ENCODE assay signal across 27 cellular contexts in genomic region chr1:108598340-108598739, GRCh38.
"Had no signal": no experiment of that assay in that cellular context is flagged by ENCODE, and none has a peak within 500 bp of the region (broad histone marks: within the 10 kb centered on the region; RNA-seq: fewer than 3 reads in every experiment).

No MANE protein-coding gene starts in this region.

- H3K4me1 ChIP-seq: breast epithelium had no signal

- H3K9me3 ChIP-seq: breast epithelium, heart right ventricle, right atrium auricular region, suprapubic skin, tibial artery, upper lobe of right lung had no signal

- DNase-seq: activated CD4-positive, alpha-beta memory T cell treated with anti-CD3 and anti-CD28 coated beads for 36 hours; activated CD4-positive, alpha-beta T cell treated with anti-CD3 and anti-CD28 coated beads for 48 hours; activated CD8-positive, alpha-beta memory T cell treated with anti-CD3 and anti-CD28 coated beads, Interleukin-2, amount 50 U/mL, for 4 hours; activated gamma-delta T cell; activated naive CD4-positive, alpha-beta T cell treated with anti-CD3 and anti-CD28 coated beads, Interleukin-2, amount 10 ng/mL, durations not matched to agents 7 days and 5 days; activated naive CD8-positive, alpha-beta T cell treated with anti-CD3 and anti-CD28 coated beads, Interleukin-2, amount 10 ng/mL, durations not matched to agents 7 days and 5 days; activated T-cell treated with anti-CD3 and anti-CD28 coated beads, Interleukin-2, amount 50 U/mL, for 1 hour; amniotic stem cell; endodermal cell; foreskin fibroblast; heart right ventricle; islet precursor cell; mammary epithelial cell; midbrain; naive thymus-derived CD8-positive, alpha-beta T cell; stimulated activated CD4-positive, alpha-beta T cell treated with anti-CD3 and anti-CD28 coated beads, Interleukin-15, amount 100 ng/mL, for 24 hours; stimulated activated CD4-positive, alpha-beta T cell treated with anti-CD3 and anti-CD28 coated beads, Interleukin-2, amount 100 ng/mL, for 24 hours; stimulated activated naive CD4-positive, alpha-beta T cell; tibial artery; upper lobe of right lung had no signal

- H3K27ac Mint-ChIP-seq: activated CD4-positive, alpha-beta memory T cell treated with anti-CD3 and anti-CD28 coated beads for 36 hours; activated naive CD4-positive, alpha-beta T cell treated with anti-CD3 and anti-CD28 coated beads, Interleukin-2, amount 10 ng/mL, durations not matched to agents 7 days and 5 days; activated naive CD8-positive, alpha-beta T cell treated with anti-CD3 and anti-CD28 coated beads, Interleukin-2, amount 10 ng/mL, durations not matched to agents 7 days and 5 days; endodermal cell; naive thymus-derived CD8-positive, alpha-beta T cell; T-helper 2 cell treated with Interferon-gamma antibody and Interleukin-4, amounts not matched to agents 5 μg/mL and 100 μg/mL, for 36 hours had no signal

- ATAC-seq: esophagus mucosa; heart right ventricle; naive thymus-derived CD8-positive, alpha-beta T cell; upper lobe of right lung had no signal

- H3K27me3 ChIP-seq: breast epithelium, heart right ventricle, right atrium auricular region, suprapubic skin, tibial artery, upper lobe of right lung had no signal

- H3K27me3 Mint-ChIP-seq: activated CD4-positive, alpha-beta memory T cell treated with anti-CD3 and anti-CD28 coated beads for 36 hours; activated naive CD4-positive, alpha-beta T cell treated with anti-CD3 and anti-CD28 coated beads, Interleukin-2, amount 10 ng/mL, durations not matched to agents 7 days and 5 days; activated naive CD8-positive, alpha-beta T cell treated with anti-CD3 and anti-CD28 coated beads, Interleukin-2, amount 10 ng/mL, durations not matched to agents 7 days and 5 days; central memory CD8-positive, alpha-beta T cell; dendritic cell treated with granulocyte-macrophage colony-stimulating factor and Interleukin-4, amounts not matched to agents 40 ng/mL and 50 ng/mL, for 4 days; naive thymus-derived CD8-positive, alpha-beta T cell had no signal

- H3K4me1 Mint-ChIP-seq: activated naive CD4-positive, alpha-beta T cell treated with anti-CD3 and anti-CD28 coated beads, Interleukin-2, amount 10 ng/mL, durations not matched to agents 7 days and 5 days had no signal

- H3K27ac ChIP-seq: breast epithelium, suprapubic skin, tibial artery, upper lobe of right lung had no signal

- H3K9me3 Mint-ChIP-seq: activated CD4-positive, alpha-beta memory T cell treated with anti-CD3 and anti-CD28 coated beads for 36 hours; activated naive CD4-positive, alpha-beta T cell treated with anti-CD3 and anti-CD28 coated beads, Interleukin-2, amount 10 ng/mL, durations not matched to agents 7 days and 5 days; activated naive CD8-positive, alpha-beta T cell treated with anti-CD3 and anti-CD28 coated beads, Interleukin-2, amount 10 ng/mL, durations not matched to agents 7 days and 5 days; central memory CD8-positive, alpha-beta T cell; dendritic cell treated with granulocyte-macrophage colony-stimulating factor and Interleukin-4, amounts not matched to agents 40 ng/mL and 50 ng/mL, for 4 days; endodermal cell; naive thymus-derived CD8-positive, alpha-beta T cell; T-helper 2 cell treated with Interferon-gamma antibody and Interleukin-4, amounts not matched to agents 5 μg/mL and 100 μg/mL, for 36 hours had no signal

- H3K36me3 ChIP-seq: breast epithelium, right atrium auricular region, suprapubic skin had no signal

- H3K36me3 Mint-ChIP-seq: activated CD4-positive, alpha-beta memory T cell treated with anti-CD3 and anti-CD28 coated beads for 36 hours had no signal

- H3K4me3 Mint-ChIP-seq: activated CD4-positive, alpha-beta memory T cell treated with anti-CD3 and anti-CD28 coated beads for 36 hours; activated naive CD4-positive, alpha-beta T cell treated with anti-CD3 and anti-CD28 coated beads, Interleukin-2, amount 10 ng/mL, durations not matched to agents 7 days and 5 days; activated naive CD8-positive, alpha-beta T cell treated with anti-CD3 and anti-CD28 coated beads, Interleukin-2, amount 10 ng/mL, durations not matched to agents 7 days and 5 days; central memory CD8-positive, alpha-beta T cell; dendritic cell treated with granulocyte-macrophage colony-stimulating factor and Interleukin-4, amounts not matched to agents 40 ng/mL and 50 ng/mL, for 4 days; endodermal cell; naive thymus-derived CD8-positive, alpha-beta T cell; T-helper 2 cell treated with Interferon-gamma antibody and Interleukin-4, amounts not matched to agents 5 μg/mL and 100 μg/mL, for 36 hours had no signal

- H3K4me3 ChIP-seq: breast epithelium, heart right ventricle, right atrium auricular region, suprapubic skin, tibial artery, upper lobe of right lung had no signal
